In the genomic region with DNA sequence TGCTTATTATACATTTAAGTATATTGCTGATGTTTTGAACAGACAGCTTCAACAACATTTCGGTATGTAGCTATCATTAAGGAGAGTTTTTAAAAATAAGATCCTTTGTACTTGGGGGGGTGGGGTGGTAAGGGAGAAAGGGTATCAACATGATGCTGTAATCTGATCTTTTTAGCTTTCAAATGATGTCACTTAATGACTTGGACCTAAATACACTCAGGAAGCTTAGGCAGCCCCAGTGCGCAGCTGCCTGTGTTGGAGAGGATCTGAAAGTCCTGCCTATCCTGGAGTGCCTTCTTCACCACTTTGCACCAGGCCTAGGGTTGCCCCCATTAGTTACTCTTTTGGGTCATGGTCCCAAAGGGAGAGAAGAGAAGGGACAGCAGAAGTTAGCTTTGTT, we compare ENCODE assay signal across 17 cellular contexts. TPM values are rescaled to one million over a fixed set of nuclear protein-coding genes. Genes with fewer than 3 reads are reported as not detected.
A peak's percentile ranks its signal among the peaks of the same experiment; 100 is the strongest.
DNase-seq lines count a peak whose midpoint lies in the region; ATAC-seq and TF ChIP-seq lines count a peak whose summit lies in the region.
"Had no signal": no experiment of that assay in that cellular context is flagged by ENCODE, and none has a peak within 500 bp of the region (broad histone marks: within the 10 kb centered on the region; RNA-seq: fewer than 3 reads in every experiment).

No MANE protein-coding gene starts in this region.

- H2BK15ac ChIP-seq in mesendoderm (replicated peaks; ENCODE audit: low read depth): no peak overlapping the region

- H3K79me1 ChIP-seq in mesendoderm (ENCODE audit: low read length): no peaks in the 10 kb centered on the region

- peak overlapping the region; percentile 84 for H2AK5ac ChIP-seq in mesendoderm (ENCODE audit: low read length)

- no peak overlapping the region for H3K4me3 Mint-ChIP-seq in activated CD8-positive, alpha-beta T cell treated with anti-CD3 and anti-CD28 coated beads for 36 hours
- H3K4me3 Mint-ChIP-seq: activated naive CD8-positive, alpha-beta T cell treated with anti-CD3 and anti-CD28 coated beads, Interleukin-2, amount 10 ng/mL, durations not matched to agents 7 days and 5 days had no signal

- H3K4me2 ChIP-seq in mesendoderm (ENCODE audit: low read length): no peak overlapping the region
- H3K4me2 ChIP-seq: A549 had no signal

- no peak overlapping the region for H3K9ac ChIP-seq in mesendoderm (ENCODE audit: low read length)

- H3K27me3 ChIP-seq in mesendoderm (ENCODE audit: insufficient read depth, low read length, poor library complexity): no peaks in the 10 kb centered on the region
- H3K27me3 ChIP-seq: SJCRH30 had no signal

- H3K27me3 Mint-ChIP-seq in activated CD8-positive, alpha-beta T cell treated with anti-CD3 and anti-CD28 coated beads for 36 hours: no peaks in the 10 kb centered on the region

- no peak overlapping the region for H3K23ac ChIP-seq in mesendoderm (ENCODE audit: low read length)

- no peak overlapping the region for H3K4ac ChIP-seq in mesendoderm (ENCODE audit: low read depth, low read length)

- no peaks in the 10 kb centered on the region for H3K9me3 Mint-ChIP-seq in activated CD8-positive, alpha-beta T cell treated with anti-CD3 and anti-CD28 coated beads for 36 hours
- H3K9me3 Mint-ChIP-seq: activated naive CD8-positive, alpha-beta T cell treated with anti-CD3 and anti-CD28 coated beads, Interleukin-2, amount 10 ng/mL, durations not matched to agents 7 days and 5 days had no signal

- peak overlapping the region; percentile 53 for H3K56ac ChIP-seq in mesendoderm (ENCODE audit: low read length)

- CTCF ChIA-PET in activated CD8-positive, alpha-beta T cell treated with anti-CD3 and anti-CD28 coated beads for 36 hours (lab: Charles Lee): interaction anchor here (0.9 to 3.2 kb wide), 6 partner anchors 11 to 124 kb away, joined by 3 to 13 read pairs (median 4); no protein-coding TSS in a partner anchor

- H3K27ac ChIP-seq in mesendoderm (ENCODE audit: low read depth, low read length): no peak overlapping the region
- H3K27ac ChIP-seq: left ventricle myocardium inferior, SJCRH30 had no signal

- H3K27ac Mint-ChIP-seq in activated CD8-positive, alpha-beta T cell treated with anti-CD3 and anti-CD28 coated beads for 36 hours: no peak overlapping the region
- H3K27ac Mint-ChIP-seq: activated naive CD8-positive, alpha-beta T cell treated with anti-CD3 and anti-CD28 coated beads, Interleukin-2, amount 10 ng/mL, durations not matched to agents 7 days and 5 days had no signal

- in situ Hi-C loops in GM13976 (cut with MboI; ENCODE audit: low sequenced_read_pairs, unreplicated experiment): no loop called here

- H4K5ac ChIP-seq in mesendoderm (ENCODE audit: low read length): no peak overlapping the region

- POLR2A ChIA-PET in activated CD8-positive, alpha-beta T cell treated with anti-CD3 and anti-CD28 coated beads for 36 hours (lab: Charles Lee): interaction anchor here (1.2 kb wide), 1 partner anchor 11 kb away, joined by 4 read pairs; no protein-coding TSS in a partner anchor

- H3K4me1 Mint-ChIP-seq in activated CD8-positive, alpha-beta T cell treated with anti-CD3 and anti-CD28 coated beads for 36 hours (ENCODE audit: low read depth): peaks cover 21% of the 10 kb centered on the region

- no peak overlapping the region for H4K8ac ChIP-seq in mesendoderm (ENCODE audit: low read depth, low read length)

- no peak overlapping the region for H2BK120ac ChIP-seq in mesendoderm (ENCODE audit: low read depth, low read length)

- peaks cover 10% of the 10 kb centered on the region for H3K4me1 ChIP-seq in mesendoderm (ENCODE audit: control insufficient read depth, low read depth, low read length)
- H3K4me1 ChIP-seq: left ventricle myocardium inferior, SJCRH30 had no signal

- intact Hi-C loops in activated CD8-positive, alpha-beta T cell treated with anti-CD3 and anti-CD28 coated beads for 36 hours (cut with micrococcal nuclease): no loop called here

- peak; percentile 13 for DNase-seq in NCI-H2171 treated with DMSO at 0.1 percent for 48 hours (lab: John Stamatoyannopoulos, UW)
- no peak for DNase-seq in NCI-H2171 (lab: John Stamatoyannopoulos, UW)
- DNase-seq in NCI-H1105 treated with DMSO at 0.1 percent for 48 hours (lab: John Stamatoyannopoulos, UW): peak; percentile 93
- DNase-seq in NCI-H526 treated with DMSO at 0.1 percent for 48 hours (lab: John Stamatoyannopoulos, UW): peak; percentile 59
- DNase-seq in mesendoderm: no peak
- no peak for DNase-seq in GM13976 (ENCODE audit: low spot score)
- no peak for DNase-seq in activated CD8-positive, alpha-beta T cell treated with anti-CD3 and anti-CD28 coated beads for 36 hours
- DNase-seq: activated CD4-positive, alpha-beta T cell treated with anti-CD3 and anti-CD28 coated beads, Interleukin-2, amount 50 U/mL, for 1 hour; activated naive CD8-positive, alpha-beta T cell treated with anti-CD3 and anti-CD28 coated beads, Interleukin-2, amount 10 ng/mL, durations not matched to agents 7 days and 5 days; activated T-cell treated with anti-CD3 and anti-CD28 coated beads, Interleukin-2, amount 50 U/mL, for 48 hours; Caco-2; effector CD8-positive, alpha-beta T cell; left ventricle myocardium inferior; T1000 had no signal

- no peak overlapping the region for H3K4me3 ChIP-seq in mesendoderm (ENCODE audit: low read length)
- H3K4me3 ChIP-seq: A549, left ventricle myocardium inferior, SJCRH30 had no signal

- H2BK5ac ChIP-seq in mesendoderm (ENCODE audit: low read length): peak overlapping the region; percentile 17

- no peaks in the 10 kb centered on the region for H3K36me3 Mint-ChIP-seq in activated CD8-positive, alpha-beta T cell treated with anti-CD3 and anti-CD28 coated beads for 36 hours (ENCODE audit: low read depth)
- H3K36me3 Mint-ChIP-seq: activated naive CD8-positive, alpha-beta T cell treated with anti-CD3 and anti-CD28 coated beads, Interleukin-2, amount 10 ng/mL, durations not matched to agents 7 days and 5 days had no signal

- no peak for ATAC-seq in activated CD8-positive, alpha-beta T cell treated with anti-CD3 and anti-CD28 coated beads for 36 hours
- no peak for ATAC-seq in GM18861 (IDR thresholded peaks at IDR 0.05; ENCODE audit: unreplicated experiment)
- ATAC-seq: A549 had no signal

- no peaks in the 10 kb centered on the region for H3K79me2 ChIP-seq in mesendoderm (ENCODE audit: control insufficient read depth, insufficient read depth, low read length)

- TF ChIP-seq CTCF in GM13976 (IDR thresholded peaks at IDR 0.05; ENCODE audit: borderline replicate concordance, control extremely low read depth, extremely low read depth, insufficient read depth, missing control alignments): no peak
- TF ChIP-seq CTCF in activated CD8-positive, alpha-beta T cell treated with anti-CD3 and anti-CD28 coated beads for 36 hours (IDR thresholded peaks at IDR 0.05): no peak

- no peak overlapping the region for H3K18ac ChIP-seq in mesendoderm (ENCODE audit: low read length)

- WGBS in mesendoderm (ENCODE audit: extremely low coverage, insufficient coverage, low lambda C conversion rate): no CpG with 5 or more reads among the region's 2 CpGs

- H3K36me3 ChIP-seq in mesendoderm (ENCODE audit: control insufficient read depth, insufficient read depth, low read length): no peaks in the 10 kb centered on the region
- H3K36me3 ChIP-seq: left ventricle myocardium inferior, SJCRH30 had no signal

RNA-seq across cellular contexts. Expression of a gene that starts 57.1 kb away (rescaled TPM):
- 10.3 TPM for polyA plus RNA-seq in mesendoderm (2013, experiment 1 of 2)
- 9.1 TPM for polyA plus RNA-seq in mesendoderm (2013, experiment 2 of 2)
- total RNA-seq in activated CD8-positive, alpha-beta T cell treated with anti-CD3 and anti-CD28 coated beads for 36 hours: 10 to 100 TPM; 57.1 to 58.6 TPM

Comparison
In these comparisons a context has a peak if more than half of its experiments do, and no peak if none do; other contexts are left out.
1. DNase-seq: peak in NCI-H2171 treated with DMSO at 0.1 percent for 48 hours (single experiment), NCI-H1105 treated with DMSO at 0.1 percent for 48 hours (single experiment) and NCI-H526 treated with DMSO at 0.1 percent for 48 hours (single experiment); none in NCI-H2171 (single experiment), mesendoderm (single experiment), GM13976 (single experiment) and activated CD8-positive, alpha-beta T cell treated with anti-CD3 and anti-CD28 coated beads for 36 hours (single experiment).